8 cellular contexts compared by ENCODE assay signal in genomic region chr18:616380-616995, GRCh38. TPM values are rescaled to one million over a fixed set of nuclear protein-coding genes. Genes with fewer than 3 reads are reported as not detected.
A peak's percentile ranks its signal among the peaks of the same experiment; 100 is the strongest.
DNase-seq lines count a peak whose midpoint lies in the region; ATAC-seq and TF ChIP-seq lines count a peak whose summit lies in the region.

No MANE protein-coding gene starts in this region.

- H3K27ac ChIP-seq in body of pancreas (peak overlapping the region in 2 of 4 donors; percentile 49 to 74), aorta (ENCODE audit: low read depth in 1 of 2, low read length in 2 of 2) (no peak overlapping the region)

- DNase-seq in AG20443 (ENCODE audit: low spot score) (peak; percentile 57), NCI-H345 (lab: John Stamatoyannopoulos, UW) (peak; percentile 42), body of pancreas (peak in 3 of 4 donors; percentile 13 to 31 (median 16)), kidney tubule cell (ENCODE audit: low spot score) (peak; percentile 53), aorta (no peak), HuH-7 (ENCODE audit: low spot score) (no peak)

- TF ChIP-seq POLR2A in body of pancreas (IDR thresholded peaks at IDR 0.05): no peak

- WGBS in body of pancreas, 2 donors: 22 to 25% methylated on average over 4 of the region's 4 CpGs
- WGBS in aorta, 2 donors: 30 to 31% methylated on average over 4 of the region's 4 CpGs

- ATAC-seq in GM18520 (IDR thresholded peaks at IDR 0.05; ENCODE audit: unreplicated experiment) (peak; percentile 40), body of pancreas (peak; percentile 68), aorta (ENCODE audit: low FRiP score) (peak; percentile 79), GM18498 (IDR thresholded peaks at IDR 0.05; ENCODE audit: unreplicated experiment) (no peak)

- H3K4me3 ChIP-seq in body of pancreas (no peak overlapping the region), aorta (ENCODE audit: low read length in 2 of 2) (no peak overlapping the region)

- H3K36me3 ChIP-seq in body of pancreas (replicated peaks in 1 of 2; ENCODE audit: insufficient read depth in 1 of 2, low read depth in 2 of 2) (no peaks in the 10 kb centered on the region), aorta (ENCODE audit: control insufficient read depth in 1 of 2, insufficient read depth in 2 of 2, low read length in 1 of 2) (no peaks in the 10 kb centered on the region)

- intact Hi-C loops in body of pancreas (cut with DNase I): no loop called here
- intact Hi-C loops in aorta (cut with DNase I): loop anchor here in 1 of 2 donors (2.0 kb wide), 1 partner anchor 330 kb away; no protein-coding TSS in a partner anchor

- no peaks in the 10 kb centered on the region for H3K9me3 ChIP-seq in body of pancreas
- no peaks in the 10 kb centered on the region for H3K9me3 ChIP-seq in aorta (ENCODE audit: control insufficient read depth, low read length)

- no peaks in the 10 kb centered on the region for H3K27me3 ChIP-seq in body of pancreas
- H3K27me3 ChIP-seq in aorta (ENCODE audit: control insufficient read depth in 1 of 2, insufficient read depth in 2 of 2, low read length in 1 of 2): no peaks in the 10 kb centered on the region

- H3K4me1 ChIP-seq in body of pancreas: peaks cover 9% of the 10 kb centered on the region
- no peaks in the 10 kb centered on the region for H3K4me1 ChIP-seq in aorta (ENCODE audit: control insufficient read depth in 1 of 2, insufficient read depth in 2 of 2, low read length in 2 of 2)

- peak in 6 of 7 experiments; percentile 59 to 82 (median 74) for TF ChIP-seq CTCF in body of pancreas (IDR thresholded peaks at IDR 0.05)

RNA-seq across cellular contexts. Expression of gene CLUL1, which starts 19.7 kb away (rescaled TPM):
- 1 to 10 TPM; 3.3 to 4.9 TPM for total RNA-seq in body of pancreas
- not detected for total RNA-seq in aorta
- polyA plus RNA-seq in aorta: not detected

RNA-seq across cellular contexts. Expression of gene CETN1, which starts 36.3 kb away (rescaled TPM):
- total RNA-seq in body of pancreas: not detected
- total RNA-seq in aorta: not detected
- polyA plus RNA-seq in aorta: not detected

RNA-seq across cellular contexts. Expression of gene TYMS, which starts 41.0 kb away (rescaled TPM):
- total RNA-seq in body of pancreas (1 to 10 TPM; 1.8 to 7.6 TPM), aorta (1 to 10 TPM; 3.4 to 5.3 TPM)
- 1 to 10 TPM; 1.3 to 5.6 TPM for polyA plus RNA-seq in aorta

Comparison
In these comparisons a context has a peak if more than half of its experiments do, and no peak if none do; other contexts are left out.
1. DNase-seq: peak in AG20443 (single experiment), NCI-H345 (single experiment), body of pancreas (3 of 4) and kidney tubule cell (single experiment); none in aorta (0 of 2) and HuH-7 (single experiment).